In genomic region chr3:13011369-13012227, GRCh38 we compare ENCODE assay signal across 8 cellular contexts.
DNase-seq lines count a peak whose midpoint lies in the region; ATAC-seq and TF ChIP-seq lines count a peak whose summit lies in the region.

No MANE protein-coding gene starts in this region.

- DNase-seq in DND-41 (peak; percentile 51), NCI-H2227 (lab: John Stamatoyannopoulos, UW; ENCODE audit: unreplicated experiment) (no peak), mesenchymal stem cell (no peak)
- peak; percentile 56 for DNase-seq in Jurkat, Clone E6-1 (ENCODE audit: low read depth, low spot score)
- peak; percentile 83 to 85 for DNase-seq in stimulated activated CD4-positive, alpha-beta T cell treated with anti-CD3 and anti-CD28 coated beads, Interleukin-15, amount 100 ng/mL, for 48 hours (ENCODE audit: low read depth in 2 of 2)

- H2AK5ac ChIP-seq in mesenchymal stem cell (ENCODE audit: low read length, severe bottlenecking): no peak overlapping the region

- peak overlapping the region; percentile 77 for H3K27ac ChIP-seq in DND-41 (ENCODE audit: low read length)
- no peak overlapping the region for H3K27ac ChIP-seq in mesenchymal stem cell (ENCODE audit: low read length, poor library complexity, severe bottlenecking)

- H2BK12ac ChIP-seq in mesenchymal stem cell (ENCODE audit: low read length in 2 of 2): no peak overlapping the region

- H3K4me3 ChIP-seq in DND-41 (ENCODE audit: low read depth in 1 of 2, low read length in 2 of 2) (no peak overlapping the region), mesenchymal stem cell (ENCODE audit: insufficient read depth in 1 of 2, low read depth in 1 of 2, low read length in 2 of 2) (no peak overlapping the region)
- H3K4me3 ChIP-seq in Jurkat, Clone E6-1 (ENCODE audit: low read length): no peak overlapping the region

- H3K79me2 ChIP-seq in DND-41 (ENCODE audit: insufficient read depth, low read length): peaks cover 12% of the 10 kb centered on the region; the same call in 1 of the 2 replicates

- H3K4me3 Mint-ChIP-seq in dendritic cell treated with granulocyte-macrophage colony-stimulating factor and Interleukin-4, amounts not matched to agents 40 ng/mL and 50 ng/mL, for 4 days: peak overlapping the region; percentile 73

- H3K27me3 ChIP-seq in DND-41 (ENCODE audit: insufficient read depth, low read length, poor library complexity): no peaks in the 10 kb centered on the region
- H3K27me3 ChIP-seq in mesenchymal stem cell (ENCODE audit: control insufficient read depth in 1 of 2, insufficient read depth in 1 of 2, low read length in 2 of 2): peaks cover 0 to 40% of the 10 kb centered on the region in 2 experiments

- WGBS in mesenchymal stem cell: 62% methylated on average over 11 of the region's 11 CpGs

- no peak overlapping the region for H3K14ac ChIP-seq in mesenchymal stem cell (ENCODE audit: low read length in 2 of 2)

- H3K9me3 Mint-ChIP-seq in dendritic cell treated with granulocyte-macrophage colony-stimulating factor and Interleukin-4, amounts not matched to agents 40 ng/mL and 50 ng/mL, for 4 days: no peaks in the 10 kb centered on the region

- H3K4me2 ChIP-seq in DND-41 (ENCODE audit: insufficient read depth, low read length): no peak overlapping the region
- no peak overlapping the region for H3K4me2 ChIP-seq in mesenchymal stem cell (ENCODE audit: low read length, poor library complexity, severe bottlenecking)

- no peak for TF ChIP-seq CTCF in DND-41 (IDR thresholded peaks at IDR 0.05; ENCODE audit: borderline replicate concordance, extremely low read depth, low read length, poor library complexity, severe bottlenecking)

- H3K9me3 ChIP-seq in DND-41 (ENCODE audit: insufficient read depth, low read length, severe bottlenecking): no peaks in the 10 kb centered on the region
- no peaks in the 10 kb centered on the region for H3K9me3 ChIP-seq in mesenchymal stem cell (ENCODE audit: control insufficient read depth, low read length)

- H4K20me1 ChIP-seq in DND-41 (ENCODE audit: insufficient read depth, low read length): no peaks in the 10 kb centered on the region

- ATAC-seq in DND-41 (ENCODE audit: insufficient read depth, low read depth): no peak
- ATAC-seq in GM21390 (IDR thresholded peaks at IDR 0.05; ENCODE audit: unreplicated experiment): peak; percentile 41
- peak; percentile 74 to 77 for ATAC-seq in activated CD4-positive, CD25-positive, alpha-beta regulatory T cell treated with anti-CD3 and anti-CD28 coated beads, Interleukin-2, amount 50 U/mL, for 24 hours

- peaks cover 35% of the 10 kb centered on the region for H3K79me1 ChIP-seq in mesenchymal stem cell (replicated peaks; ENCODE audit: low read length, poor library complexity, severe bottlenecking)

- intact Hi-C loops in dendritic cell treated with granulocyte-macrophage colony-stimulating factor and Interleukin-4, amounts not matched to agents 40 ng/mL and 50 ng/mL, for 4 days (cut with micrococcal nuclease): loop anchor here (1.0 kb wide), 1 partner anchor 12 kb away; no protein-coding TSS in a partner anchor

- H3K9ac ChIP-seq in DND-41 (ENCODE audit: low read depth, low read length) (no peak overlapping the region), mesenchymal stem cell (ENCODE audit: low read length) (no peak overlapping the region)

- peaks cover 57% of the 10 kb centered on the region for H3K36me3 Mint-ChIP-seq in dendritic cell treated with granulocyte-macrophage colony-stimulating factor and Interleukin-4, amounts not matched to agents 40 ng/mL and 50 ng/mL, for 4 days (ENCODE audit: low read depth)

- peaks cover 53% of the 10 kb centered on the region for H3K4me1 ChIP-seq in DND-41 (ENCODE audit: insufficient read depth, low read length)
- H3K4me1 ChIP-seq in mesenchymal stem cell (ENCODE audit: control insufficient read depth, insufficient read depth, low read depth, low read length): peaks cover 38% of the 10 kb centered on the region

- H2AFZ ChIP-seq in DND-41 (ENCODE audit: low read depth, low read length) (no peak overlapping the region), mesenchymal stem cell (ENCODE audit: low read depth, low read length) (no peak overlapping the region)

- no peak overlapping the region for H3K23ac ChIP-seq in mesenchymal stem cell (ENCODE audit: low read length in 2 of 2)

- H3K18ac ChIP-seq in mesenchymal stem cell (ENCODE audit: low read depth in 1 of 2, low read length in 2 of 2): no peak overlapping the region

- H3K27me3 Mint-ChIP-seq in dendritic cell treated with granulocyte-macrophage colony-stimulating factor and Interleukin-4, amounts not matched to agents 40 ng/mL and 50 ng/mL, for 4 days: no peaks in the 10 kb centered on the region

- H3K4ac ChIP-seq in mesenchymal stem cell (ENCODE audit: low read depth in 1 of 2, low read length in 2 of 2): no peak overlapping the region

- H3K27ac Mint-ChIP-seq in dendritic cell treated with granulocyte-macrophage colony-stimulating factor and Interleukin-4, amounts not matched to agents 40 ng/mL and 50 ng/mL, for 4 days: peak overlapping the region; percentile 96

- no peak overlapping the region for H4K8ac ChIP-seq in mesenchymal stem cell (ENCODE audit: low read length)

- peaks cover 95% of the 10 kb centered on the region for H3K4me1 Mint-ChIP-seq in dendritic cell treated with granulocyte-macrophage colony-stimulating factor and Interleukin-4, amounts not matched to agents 40 ng/mL and 50 ng/mL, for 4 days (ENCODE audit: low read depth)

- H4K91ac ChIP-seq in mesenchymal stem cell (ENCODE audit: low read length): no peak overlapping the region

- no peak overlapping the region for H2BK120ac ChIP-seq in mesenchymal stem cell (ENCODE audit: low read depth, low read length)

- H3K36me3 ChIP-seq in DND-41 (ENCODE audit: insufficient read depth, low read length): no peaks in the 10 kb centered on the region
- peaks cover 0 to 17% of the 10 kb centered on the region in 2 experiments for H3K36me3 ChIP-seq in mesenchymal stem cell (ENCODE audit: control insufficient read depth in 1 of 2, insufficient read depth in 2 of 2, low read depth in 1 of 2, low read length in 2 of 2)

- no peak overlapping the region for H2BK5ac ChIP-seq in mesenchymal stem cell (ENCODE audit: low read depth, low read length, poor library complexity, severe bottlenecking)

- H2BK15ac ChIP-seq in mesenchymal stem cell (ENCODE audit: low read depth, poor library complexity, severe bottlenecking): no peak overlapping the region

Comparison
In these comparisons a context has a peak if more than half of its experiments do, and no peak if none do; other contexts are left out.
1. DNase-seq: peak in DND-41 (single experiment), Jurkat, Clone E6-1 (single experiment) and stimulated activated CD4-positive, alpha-beta T cell treated with anti-CD3 and anti-CD28 coated beads, Interleukin-15, amount 100 ng/mL, for 48 hours (2 of 2); none in NCI-H2227 (single experiment) and mesenchymal stem cell (single experiment).